1 cellular context compared by ENCODE assay signal in the genomic region with DNA sequence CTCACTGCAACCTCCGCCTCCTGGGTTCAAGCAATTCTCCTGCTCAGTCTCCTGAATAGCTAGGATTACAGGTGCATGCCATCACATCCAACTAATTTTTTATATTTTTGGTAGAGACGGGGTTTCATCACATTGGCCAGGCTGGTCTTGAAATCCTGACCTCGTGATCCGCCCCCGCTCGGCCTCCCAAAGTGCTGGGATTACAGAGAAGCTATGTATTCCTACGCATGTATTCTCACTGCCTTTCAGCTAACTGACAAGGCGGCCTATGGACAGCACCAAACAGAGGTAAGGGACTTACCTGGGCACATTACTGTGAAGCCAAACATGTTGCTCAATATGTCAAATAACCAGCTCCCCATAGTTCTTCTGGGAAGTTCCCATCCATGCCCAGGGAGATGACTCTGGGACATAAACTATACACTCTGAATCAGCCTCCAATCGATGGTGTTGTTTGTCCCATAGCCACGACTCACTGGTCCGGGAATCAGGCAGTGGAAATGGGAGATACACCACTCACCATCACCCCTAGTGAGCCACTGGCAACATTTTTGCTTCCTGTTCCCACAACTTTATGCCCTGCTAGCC.
A peak's percentile ranks its signal among the peaks of the same experiment; 100 is the strongest.
TF ChIP-seq lines count a peak whose summit lies in the region.

No MANE protein-coding gene starts in this region.

TF ChIP-seq in IMR-90, 13 proteins besides CTCF, POLR2A, EP300 and RAD21:
- TF ChIP-seq SMC3 (IDR thresholded peaks at IDR 0.05; ENCODE audit: low read depth, low read length) (no peak), CEBPB (IDR thresholded peaks at IDR 0.05; ENCODE audit: low read depth, low read length) (peak; percentile 78)
